In genomic region chr14:95290769-95291440, GRCh38 we compare ENCODE assay signal across 2 cellular contexts.
TF ChIP-seq lines count a peak whose summit lies in the region.

No MANE protein-coding gene starts in this region.

TF ChIP-seq in liver, 16 proteins besides CTCF, POLR2A, EP300 and RAD21 (continued from another document):
- TF ChIP-seq REST (IDR thresholded peaks at IDR 0.05) (no peak), NR2F2 (IDR thresholded peaks at IDR 0.05) (no peak), GABPA (IDR thresholded peaks at IDR 0.05 in 1 of 2, conservative IDR thresholded peaks at IDR 0.05 in 1 of 2) (no peak), MAX (IDR thresholded peaks at IDR 0.05) (no peak), FOXA2 (IDR thresholded peaks at IDR 0.05) (no peak), JUND (IDR thresholded peaks at IDR 0.05) (no peak), ATF3 (IDR thresholded peaks at IDR 0.05) (no peak), HNF4A (conservative IDR thresholded peaks at IDR 0.05) (no peak), FOXA1 (IDR thresholded peaks at IDR 0.05) (no peak), YY1 (IDR thresholded peaks at IDR 0.05) (no peak), ZBTB33 (IDR thresholded peaks at IDR 0.05) (no peak), EGR1 (IDR thresholded peaks at IDR 0.05; ENCODE audit: low read depth in 2 of 2) (no peak)

TF ChIP-seq in HepG2, 621 proteins besides CTCF, POLR2A, EP300 and RAD21 (continued from another document):
- TF ChIP-seq ZNF609 (CRISPR knock-in tag; IDR thresholded peaks at IDR 0.05; ENCODE audit: borderline replicate concordance) (no peak), ZNF589 (CRISPR knock-in tag; conservative IDR thresholded peaks at IDR 0.05) (no peak), MYPOP (CRISPR knock-in tag; IDR thresholded peaks at IDR 0.05) (no peak), MIXL1 (CRISPR knock-in tag; IDR thresholded peaks at IDR 0.05) (no peak), MED13 (CRISPR knock-in tag; IDR thresholded peaks at IDR 0.05) (no peak), ZNF280D (CRISPR knock-in tag; IDR thresholded peaks at IDR 0.05) (no peak), ZNF501 (CRISPR knock-in tag; IDR thresholded peaks at IDR 0.05) (no peak), GATAD2A (CRISPR knock-in tag; IDR thresholded peaks at IDR 0.05) (no peak), NFAT5 (CRISPR knock-in tag; IDR thresholded peaks at IDR 0.05) (no peak), GMEB2 (CRISPR knock-in tag; IDR thresholded peaks at IDR 0.05; ENCODE audit: low read depth) (no peak), MTA1 (CRISPR knock-in tag; IDR thresholded peaks at IDR 0.05; ENCODE audit: borderline replicate concordance) (no peak), RFX1 (IDR thresholded peaks at IDR 0.05) (no peak), ZNF407 (CRISPR knock-in tag; IDR thresholded peaks at IDR 0.05; ENCODE audit: not compliant biosample characterization) (no peak), IKZF5 (CRISPR knock-in tag; IDR thresholded peaks at IDR 0.05) (no peak), ZBTB26 (CRISPR knock-in tag; IDR thresholded peaks at IDR 0.05; ENCODE audit: borderline replicate concordance) (no peak)
